In genomic region chr10:119029613-119030420, GRCh38 we compare ENCODE assay signal across 8 cellular contexts. TPM values are rescaled to one million over a fixed set of nuclear protein-coding genes. Genes with fewer than 3 reads are reported as not detected.
DNase-seq lines count a peak whose midpoint lies in the region; ATAC-seq and TF ChIP-seq lines count a peak whose summit lies in the region.

Gene NANOS1, plus strand, starts transcription at chr10:119029714. Its CDS starts 88 bp downstream, at chr10:119029802.

- no peaks in the 10 kb centered on the region for H3K9me3 ChIP-seq in CD8-positive, alpha-beta T cell (ENCODE audit: low read length)
- H3K9me3 ChIP-seq in osteoblast (ENCODE audit: low read depth, low read length) = no peaks in the 10 kb centered on the region

- peaks cover 15% of the 10 kb centered on the region for H3K36me3 Mint-ChIP-seq in CD8-positive, alpha-beta T cell
- H3K36me3 Mint-ChIP-seq in activated CD8-positive, alpha-beta T cell treated with anti-CD3 and anti-CD28 coated beads for 36 hours (ENCODE audit: low read depth) = peaks cover 15% of the 10 kb centered on the region

- peaks cover 12% of the 10 kb centered on the region for H3K36me3 ChIP-seq in CD8-positive, alpha-beta T cell (ENCODE audit: insufficient read depth, low read length)
- peaks cover 15% of the 10 kb centered on the region for H3K36me3 ChIP-seq in osteoblast (ENCODE audit: insufficient read depth, low read length)

- peaks cover 10% of the 10 kb centered on the region for H3K4me1 ChIP-seq in CD8-positive, alpha-beta T cell (ENCODE audit: insufficient read depth, low read length)
- H3K4me1 ChIP-seq in osteoblast (ENCODE audit: insufficient read depth, low read length) = peaks cover 22% of the 10 kb centered on the region

- POLR2A ChIA-PET in CD8-positive, alpha-beta T cell (lab: Charles Lee) = interaction anchor here (0.6 kb wide), 1 partner anchor 52 kb away, joined by 3 read pairs; no protein-coding TSS in a partner anchor
- POLR2A ChIA-PET in activated CD8-positive, alpha-beta T cell treated with anti-CD3 and anti-CD28 coated beads for 36 hours (lab: Charles Lee) = interaction anchor here (0.5 to 2.5 kb wide), 4 partner anchors 10 to 228 kb away, joined by 3 to 10 read pairs (median 4); partner anchors contain the start of gene SFXN4

- H3K27ac Mint-ChIP-seq in CD8-positive, alpha-beta T cell = no peak within 1 kb of the TSS
- H3K27ac Mint-ChIP-seq in activated CD8-positive, alpha-beta T cell treated with anti-CD3 and anti-CD28 coated beads for 36 hours = no peak within 1 kb of the TSS

- H4K20me1 ChIP-seq in osteoblast (ENCODE audit: insufficient read depth, low read length) = peaks cover 25% of the 10 kb centered on the region

- H3K79me2 ChIP-seq in osteoblast (ENCODE audit: insufficient read depth, low read length) = peaks cover 2% of the 10 kb centered on the region

- H3K27me3 Mint-ChIP-seq in CD8-positive, alpha-beta T cell (ENCODE audit: low read depth) = no peaks in the 10 kb centered on the region
- H3K27me3 Mint-ChIP-seq in activated CD8-positive, alpha-beta T cell treated with anti-CD3 and anti-CD28 coated beads for 36 hours = no peaks in the 10 kb centered on the region

- no peak within 1 kb of the TSS for H2AFZ ChIP-seq in osteoblast (ENCODE audit: low read length)

- ATAC-seq in CD8-positive, alpha-beta T cell = peak; percentile 9
- ATAC-seq in HG03558 (IDR thresholded peaks at IDR 0.05; ENCODE audit: extremely low read depth, unreplicated experiment) = peak; percentile 10
- ATAC-seq in activated CD8-positive, alpha-beta T cell treated with anti-CD3 and anti-CD28 coated beads for 36 hours = peak; percentile 24

- H3K4me3 ChIP-seq in CD8-positive, alpha-beta T cell (ENCODE audit: low read depth, low read length) = peak within 1 kb of the TSS; percentile 53
- peak within 1 kb of the TSS; percentile 43 for H3K4me3 ChIP-seq in fibroblast of pulmonary artery (replicated peaks; ENCODE audit: low read depth, low read length)
- H3K4me3 ChIP-seq in osteoblast (ENCODE audit: insufficient read depth, low read length) = peak within 1 kb of the TSS; percentile 63

- H3K4me2 ChIP-seq in osteoblast (ENCODE audit: insufficient read depth, low read length) = peak within 1 kb of the TSS; percentile 82

- no peak for TF ChIP-seq CTCF in CD8-positive, alpha-beta T cell (IDR thresholded peaks at IDR 0.05)
- no peak for TF ChIP-seq CTCF in GM20000 (IDR thresholded peaks at IDR 0.05; ENCODE audit: extremely low read depth, missing control alignments)
- TF ChIP-seq CTCF in activated CD8-positive, alpha-beta T cell treated with anti-CD3 and anti-CD28 coated beads for 36 hours (IDR thresholded peaks at IDR 0.05) = no peak
- TF ChIP-seq CTCF in fibroblast of pulmonary artery (IDR thresholded peaks at IDR 0.05; ENCODE audit: low read length, missing control alignments) = no peak
- no peak for TF ChIP-seq CTCF in osteoblast (IDR thresholded peaks at IDR 0.05; ENCODE audit: extremely low read depth, low read depth, low read length)

- peak in 1 of 7 experiments; percentile 19 for DNase-seq in CD8-positive, alpha-beta T cell
- DNase-seq in GM20000 (ENCODE audit: low spot score) (peak; percentile 68), fibroblast of pulmonary artery (ENCODE audit: low read depth) (no peak), osteoblast (ENCODE audit: insufficient read length, low spot score, missing footprints) (no peak), Ammon's horn (ENCODE audit: low spot score) (no peak), KG1 (lab: John Stamatoyannopoulos, UW) (no peak)
- DNase-seq in activated CD8-positive, alpha-beta T cell treated with anti-CD3 and anti-CD28 coated beads for 36 hours = peak; percentile 18

- intact Hi-C loops in CD8-positive, alpha-beta T cell (cut with DNase I, micrococcal nuclease) = loop anchor here (1.0 to 10.0 kb wide), 5 partner anchors 47 to 455 kb away; partner anchors contain the start of genes PRDX3 (in 2 of the 2) and EIF3A (in 1 of the 2)
- intact Hi-C loops in activated CD8-positive, alpha-beta T cell treated with anti-CD3 and anti-CD28 coated beads for 36 hours (cut with micrococcal nuclease) = no loop called here

- no peaks in the 10 kb centered on the region for H3K27me3 ChIP-seq in CD8-positive, alpha-beta T cell (ENCODE audit: insufficient read depth, low read length)
- H3K27me3 ChIP-seq in osteoblast (ENCODE audit: insufficient read depth, low read length) = no peaks in the 10 kb centered on the region

- H3K4me1 Mint-ChIP-seq in CD8-positive, alpha-beta T cell (ENCODE audit: low read depth) = peaks cover 11% of the 10 kb centered on the region
- peaks cover 15% of the 10 kb centered on the region for H3K4me1 Mint-ChIP-seq in activated CD8-positive, alpha-beta T cell treated with anti-CD3 and anti-CD28 coated beads for 36 hours (ENCODE audit: low read depth)

- no peak within 1 kb of the TSS for H3K27ac ChIP-seq in CD8-positive, alpha-beta T cell (ENCODE audit: low read depth, low read length)
- no peak within 1 kb of the TSS for H3K27ac ChIP-seq in osteoblast (ENCODE audit: low read depth, low read length)

- CTCF ChIA-PET in CD8-positive, alpha-beta T cell (lab: Charles Lee) = no interaction called here
- CTCF ChIA-PET in activated CD8-positive, alpha-beta T cell treated with anti-CD3 and anti-CD28 coated beads for 36 hours (lab: Charles Lee) = interaction anchor here (0.8 to 1.3 kb wide), 3 partner anchors 24 to 171 kb away, joined by 3 to 4 read pairs (median 3); no protein-coding TSS in a partner anchor

- H3K4me3 Mint-ChIP-seq in CD8-positive, alpha-beta T cell = peak within 1 kb of the TSS; percentile 80
- peak within 1 kb of the TSS; percentile 53 for H3K4me3 Mint-ChIP-seq in activated CD8-positive, alpha-beta T cell treated with anti-CD3 and anti-CD28 coated beads for 36 hours

- H3K9me3 Mint-ChIP-seq in CD8-positive, alpha-beta T cell = no peaks in the 10 kb centered on the region
- H3K9me3 Mint-ChIP-seq in activated CD8-positive, alpha-beta T cell treated with anti-CD3 and anti-CD28 coated beads for 36 hours = no peaks in the 10 kb centered on the region

RNA-seq across cellular contexts. Expression of gene NANOS1, which starts in this region (rescaled TPM):
- total RNA-seq in CD8-positive, alpha-beta T cell = under 1 TPM; 0.41 to 0.50 TPM
- total RNA-seq in activated CD8-positive, alpha-beta T cell treated with anti-CD3 and anti-CD28 coated beads for 36 hours = under 1 TPM in 1 of 2 experiments, not detected in 1; 0.20 TPM
- 1.1 and 1.2 TPM in 2 replicates for total RNA-seq in osteoblast

Comparison
In these comparisons a context has a peak if more than half of its experiments do, and no peak if none do; other contexts are left out.
1. Peak in ATAC-seq and H3K4me3 ChIP-seq in CD8-positive, alpha-beta T cell; RNA of the gene not detected or under 1 TPM.
2. Peak in DNase-seq and ATAC-seq in activated CD8-positive, alpha-beta T cell treated with anti-CD3 and anti-CD28 coated beads for 36 hours; RNA of the gene not detected or under 1 TPM.